Comparison of ENCODE assay signal across 8 cellular contexts in the genomic region with DNA sequence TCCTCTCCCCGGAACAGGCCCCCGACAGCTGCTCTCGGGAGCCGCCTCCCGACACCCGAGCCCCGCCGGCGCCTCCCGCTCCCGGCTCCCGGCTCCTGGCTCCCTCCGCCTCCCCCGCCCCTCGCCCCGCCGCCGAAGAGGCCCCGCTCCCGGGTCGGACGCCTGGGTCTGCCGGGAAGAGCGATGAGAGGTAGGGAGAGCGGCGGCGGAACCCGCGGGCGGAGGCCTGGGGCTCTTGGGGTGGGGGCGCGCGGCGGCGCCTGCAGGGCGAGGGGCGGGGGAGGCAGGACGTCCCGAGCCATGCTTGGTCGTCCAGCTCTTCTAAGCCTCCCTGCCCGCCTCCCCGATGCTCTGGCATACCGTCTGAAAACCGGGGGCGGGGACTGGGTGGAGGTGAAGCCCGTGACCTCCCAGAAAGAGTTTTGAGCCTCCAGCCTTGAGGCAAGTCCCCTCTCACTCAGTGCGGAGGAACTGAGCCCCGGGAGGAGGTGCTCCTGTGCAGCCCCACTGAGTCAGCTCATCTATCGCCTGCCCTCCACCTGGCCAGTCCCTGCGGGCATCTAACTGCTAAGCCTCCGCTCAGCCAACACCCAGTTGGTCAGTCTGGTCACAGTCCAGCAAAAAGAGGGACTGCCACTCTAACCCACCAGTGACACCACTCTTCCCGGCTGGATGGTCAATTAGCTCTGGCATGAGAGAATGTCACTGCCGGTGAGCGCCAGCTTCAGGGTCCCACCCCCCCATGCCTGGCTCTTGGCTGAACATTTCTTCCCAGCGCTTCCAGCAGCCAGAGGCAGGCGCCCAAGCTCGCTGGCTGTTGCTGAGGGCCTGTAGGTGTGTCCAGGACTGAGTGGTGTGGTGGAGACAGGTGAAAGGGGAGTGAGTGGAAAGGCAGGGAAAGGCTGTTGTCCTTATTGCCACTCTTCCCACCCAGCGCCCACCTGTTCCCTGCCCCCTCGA. TPM values are rescaled to one million over a fixed set of nuclear protein-coding genes. Genes with fewer than 3 reads are reported as not detected.
DNase-seq lines count a peak whose midpoint lies in the region; ATAC-seq and TF ChIP-seq lines count a peak whose summit lies in the region.

No MANE protein-coding gene starts in this region.

- intact Hi-C loops in natural killer cell (cut with micrococcal nuclease), result no loop called here

- peak; percentile 49 to 62 (median 56) for ATAC-seq in natural killer cell
- ATAC-seq in GM21528 (IDR thresholded peaks at IDR 0.05; ENCODE audit: low FRiP score, unreplicated experiment), result no peak
- ATAC-seq in GM19397 (IDR thresholded peaks at IDR 0.05; ENCODE audit: unreplicated experiment), result no peak

- H3K4me3 ChIP-seq in GM08714 (ENCODE audit: low read length), result peak overlapping the region; percentile 34; the same call in 1 of the 2 replicates
- H3K4me3 ChIP-seq in fibroblast of mammary gland (ENCODE audit: control insufficient read depth, low read depth, low read length), result peak overlapping the region; percentile 47

- H3K4me3 Mint-ChIP-seq in activated T-cell treated with anti-CD3 and anti-CD28 coated beads, Interleukin-2, amount 50 U/mL, for 24 hours, result peak overlapping the region; percentile 78
- H3K4me3 Mint-ChIP-seq in natural killer cell (peak overlapping the region; percentile 85), type B pancreatic cell (peak overlapping the region; percentile 93)

- H3K27ac Mint-ChIP-seq in activated T-cell treated with anti-CD3 and anti-CD28 coated beads, Interleukin-2, amount 50 U/mL, for 24 hours, result peak overlapping the region; percentile 81
- H3K27ac Mint-ChIP-seq in natural killer cell (peak overlapping the region in 1 of 2 donors; percentile 29), type B pancreatic cell (peak overlapping the region; percentile 99)

- H3K27me3 Mint-ChIP-seq in activated T-cell treated with anti-CD3 and anti-CD28 coated beads, Interleukin-2, amount 50 U/mL, for 24 hours, result no peaks in the 10 kb centered on the region
- H3K27me3 Mint-ChIP-seq in natural killer cell (ENCODE audit: low read depth in 2 of 2) (peaks cover 7 to 28% of the 10 kb centered on the region in 2 donors), type B pancreatic cell (no peaks in the 10 kb centered on the region)

- no peaks in the 10 kb centered on the region for H3K36me3 Mint-ChIP-seq in activated T-cell treated with anti-CD3 and anti-CD28 coated beads, Interleukin-2, amount 50 U/mL, for 24 hours (ENCODE audit: low read depth)
- no peaks in the 10 kb centered on the region for H3K36me3 Mint-ChIP-seq in natural killer cell
- H3K36me3 Mint-ChIP-seq in type B pancreatic cell, result peaks cover 8% of the 10 kb centered on the region

- peak; percentile 43 for DNase-seq in NCI-H146 (lab: John Stamatoyannopoulos, UW)
- peak; percentile 66 for DNase-seq in activated T-cell treated with anti-CD3 and anti-CD28 coated beads, Interleukin-2, amount 50 U/mL, for 24 hours
- DNase-seq in fibroblast of mammary gland (ENCODE audit: low read depth), result no peak
- no peak for DNase-seq in natural killer cell
- no peak for DNase-seq in type B pancreatic cell (ENCODE audit: extremely low spot score, unreplicated experiment)

- TF ChIP-seq CTCF in fibroblast of mammary gland (conservative IDR thresholded peaks at IDR 0.05; ENCODE audit: control insufficient read depth, insufficient read depth, low read depth, low read length), result no peak
- TF ChIP-seq CTCF in natural killer cell (IDR thresholded peaks at IDR 0.05), result no peak
- TF ChIP-seq CTCF in type B pancreatic cell (conservative IDR thresholded peaks at IDR 0.05), result no peak

- peaks cover 34% of the 10 kb centered on the region for H3K4me1 Mint-ChIP-seq in activated T-cell treated with anti-CD3 and anti-CD28 coated beads, Interleukin-2, amount 50 U/mL, for 24 hours (ENCODE audit: low read depth)
- H3K4me1 Mint-ChIP-seq in natural killer cell, result peaks cover 16 to 31% of the 10 kb centered on the region in 2 donors
- peaks cover 63% of the 10 kb centered on the region for H3K4me1 Mint-ChIP-seq in type B pancreatic cell (ENCODE audit: unreplicated experiment)

- H3K9me3 Mint-ChIP-seq in activated T-cell treated with anti-CD3 and anti-CD28 coated beads, Interleukin-2, amount 50 U/mL, for 24 hours, result no peaks in the 10 kb centered on the region
- H3K9me3 Mint-ChIP-seq in natural killer cell (no peaks in the 10 kb centered on the region), type B pancreatic cell (no peaks in the 10 kb centered on the region)

RNA-seq across cellular contexts. Expression of gene DDR1, which starts 0.5 kb away (rescaled TPM):
- total RNA-seq in natural killer cell, result 1 to 10 TPM; 2.6 to 7.4 (median 5.2) TPM
- total RNA-seq in type B pancreatic cell (ENCODE audit: low replicate concordance), result 197 and 315 TPM in 2 replicates

RNA-seq across cellular contexts. Expression of gene GTF2H4, which starts 23.2 kb away (rescaled TPM):
- 10 to 100 TPM; 13.5 to 17.9 (median 15.7) TPM for total RNA-seq in natural killer cell
- 40.8 and 78.7 TPM in 2 replicates for total RNA-seq in type B pancreatic cell (ENCODE audit: low replicate concordance)

RNA-seq across cellular contexts. Expression of gene VARS2, which starts 29.2 kb away (rescaled TPM):
- total RNA-seq in natural killer cell, result 10 to 100 TPM; 16.9 to 36.7 (median 24.5) TPM
- 43.8 and 79.4 TPM in 2 replicates for total RNA-seq in type B pancreatic cell (ENCODE audit: low replicate concordance)

RNA-seq across cellular contexts. Expression of gene SFTA2, which starts 47.2 kb away (rescaled TPM):
- total RNA-seq in natural killer cell (not detected), type B pancreatic cell (ENCODE audit: low replicate concordance) (2.7 and 3.6 TPM in 2 replicates)

RNA-seq across cellular contexts. Expression of gene MUCL3, which starts 56.0 kb away (rescaled TPM):
- not detected for total RNA-seq in natural killer cell
- total RNA-seq in type B pancreatic cell (ENCODE audit: low replicate concordance), result 0.31 and 3.5 TPM in 2 replicates

Comparison
In these comparisons a context has a peak if more than half of its experiments do, and no peak if none do; other contexts are left out.
1. DNase-seq: peak in NCI-H146 (single experiment) and activated T-cell treated with anti-CD3 and anti-CD28 coated beads, Interleukin-2, amount 50 U/mL, for 24 hours (single experiment); none in fibroblast of mammary gland (single experiment), natural killer cell (single experiment) and type B pancreatic cell (single experiment).
2. ATAC-seq: peak in natural killer cell (3 of 3); none in GM21528 (single experiment) and GM19397 (single experiment).
3. RNA of gene DDR1, which starts 0.5 kb away (total RNA-seq): 197 to 315 TPM in type B pancreatic cell; 2.6 to 7.4 TPM in natural killer cell; every median in the first group is over 10 times any median in the second.
4. Peak in every context shown above with its lines, with median percentiles within 50 percentile points of each other: H3K4me3 Mint-ChIP-seq.